8 cellular contexts compared by ENCODE assay signal in genomic region chr20:13458860-13459451, GRCh38.
DNase-seq lines count a peak whose midpoint lies in the region; ATAC-seq and TF ChIP-seq lines count a peak whose summit lies in the region.

No MANE protein-coding gene starts in this region.

- no peaks in the 10 kb centered on the region for H3K27me3 Mint-ChIP-seq in natural killer cell treated with Interleukin-12 subunit alpha and Interleukin-12 subunit beta and Interleukin-15 and Interleukin-18, amount 100 ng/mL, for 72 hours
- H3K27me3 Mint-ChIP-seq in immature natural killer cell (ENCODE audit: low read depth in 3 of 3), result no peaks in the 10 kb centered on the region

- H3K4me3 Mint-ChIP-seq in natural killer cell treated with Interleukin-12 subunit alpha and Interleukin-12 subunit beta and Interleukin-15 and Interleukin-18, amount 100 ng/mL, for 72 hours, result no peak overlapping the region
- no peak overlapping the region for H3K4me3 Mint-ChIP-seq in immature natural killer cell

- no peaks in the 10 kb centered on the region for H3K4me1 Mint-ChIP-seq in natural killer cell treated with Interleukin-12 subunit alpha and Interleukin-12 subunit beta and Interleukin-15 and Interleukin-18, amount 100 ng/mL, for 72 hours (ENCODE audit: low read depth in 2 of 2)
- no peaks in the 10 kb centered on the region for H3K4me1 Mint-ChIP-seq in immature natural killer cell

- intact Hi-C loops in dorsolateral prefrontal cortex (cut with DNase I), result no loop called here

- peak; percentile 65 for DNase-seq in DMS53 (lab: John Stamatoyannopoulos, UW)
- DNase-seq in NCI-H460 (ENCODE audit: extremely low read depth, low read depth), result peak; percentile 24
- no peak for DNase-seq in dorsolateral prefrontal cortex
- DNase-seq in natural killer cell treated with Interleukin-12 subunit alpha and Interleukin-12 subunit beta and Interleukin-15 and Interleukin-18, amount 100 ng/mL, for 72 hours (ENCODE audit: low spot score), result no peak
- DNase-seq in immature natural killer cell, result no peak
- DNase-seq in NCI-H1930 (lab: John Stamatoyannopoulos, UW), result no peak

- ATAC-seq in GM19043 (IDR thresholded peaks at IDR 0.05; ENCODE audit: low read depth, unreplicated experiment) (peak; percentile 79), HG03135 (IDR thresholded peaks at IDR 0.05; ENCODE audit: unreplicated experiment) (peak; percentile 73)
- ATAC-seq in natural killer cell treated with Interleukin-12 subunit alpha and Interleukin-12 subunit beta and Interleukin-15 and Interleukin-18, amount 100 ng/mL, for 72 hours, result peak; percentile 48 to 66

- TF ChIP-seq CTCF in dorsolateral prefrontal cortex (IDR thresholded peaks at IDR 0.05 in 54 of 56, conservative IDR thresholded peaks at IDR 0.05 in 2 of 56; ENCODE audit: low read depth in 1 of 56, partially characterized antibody in 56 of 56), result peak in 55 of 56 donors; percentile 29 to 67 (median 57)

- H3K27me3 ChIP-seq in dorsolateral prefrontal cortex, result no peaks in the 10 kb centered on the region

- H3K9me3 Mint-ChIP-seq in natural killer cell treated with Interleukin-12 subunit alpha and Interleukin-12 subunit beta and Interleukin-15 and Interleukin-18, amount 100 ng/mL, for 72 hours, result no peaks in the 10 kb centered on the region
- H3K9me3 Mint-ChIP-seq in immature natural killer cell, result no peaks in the 10 kb centered on the region

- no peak overlapping the region for H3K27ac Mint-ChIP-seq in natural killer cell treated with Interleukin-12 subunit alpha and Interleukin-12 subunit beta and Interleukin-15 and Interleukin-18, amount 100 ng/mL, for 72 hours
- no peak overlapping the region for H3K27ac Mint-ChIP-seq in immature natural killer cell

- H3K27ac ChIP-seq in dorsolateral prefrontal cortex, result no peak overlapping the region

- H3K4me3 ChIP-seq in dorsolateral prefrontal cortex, result no peak overlapping the region

- H3K36me3 Mint-ChIP-seq in natural killer cell treated with Interleukin-12 subunit alpha and Interleukin-12 subunit beta and Interleukin-15 and Interleukin-18, amount 100 ng/mL, for 72 hours, result no peaks in the 10 kb centered on the region
- peaks cover 0 to 9% (median 4%) of the 10 kb centered on the region in 3 donors for H3K36me3 Mint-ChIP-seq in immature natural killer cell

Comparison
In these comparisons a context has a peak if more than half of its experiments do, and no peak if none do; other contexts are left out.
1. DNase-seq: peak in DMS53 (single experiment) and NCI-H460 (single experiment); none in dorsolateral prefrontal cortex (0 of 10), natural killer cell treated with Interleukin-12 subunit alpha and Interleukin-12 subunit beta and Interleukin-15 and Interleukin-18, amount 100 ng/mL, for 72 hours (single experiment), immature natural killer cell (0 of 3) and NCI-H1930 (0 of 2).
2. Peak in every context shown above with its lines, with median percentiles within 50 percentile points of each other: ATAC-seq.